19 cellular contexts compared by ENCODE assay signal in the genomic region with DNA sequence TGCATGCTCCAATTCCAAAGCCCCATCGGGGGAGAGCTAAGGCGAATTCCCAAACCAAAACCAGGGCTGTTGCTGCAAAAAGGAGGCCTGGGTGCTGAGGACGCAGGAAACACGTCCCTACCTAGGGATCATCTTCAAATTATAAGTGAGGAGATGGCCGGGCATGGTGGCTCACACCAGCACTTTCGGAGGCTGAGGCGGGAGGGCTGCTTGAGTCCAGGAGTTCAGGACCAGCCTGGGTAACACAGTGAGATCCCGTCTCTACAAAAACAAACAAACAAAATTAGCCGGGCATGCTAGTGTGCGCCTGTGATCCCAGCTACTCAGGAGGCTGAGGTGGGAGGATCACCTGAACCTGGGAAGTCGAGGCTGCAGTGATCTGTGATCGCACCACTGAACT.
DNase-seq lines count a peak whose midpoint lies in the region; ATAC-seq, FAIRE-seq and TF ChIP-seq lines count a peak whose summit lies in the region.
"Had no signal": no experiment of that assay in that cellular context is flagged by ENCODE, and none has a peak within 500 bp of the region (broad histone marks: within the 10 kb centered on the region; RNA-seq: fewer than 3 reads in every experiment).

No MANE protein-coding gene starts in this region.

- intact Hi-C loops in left cardiac atrium (cut with DNase I) (loop anchor here in 1 of 2 donors (10.0 kb wide), 1 partner anchor 135 kb away; no protein-coding TSS in a partner anchor), left ventricle myocardium inferior (cut with micrococcal nuclease) (loop anchor here (10.0 kb wide), 1 partner anchor 135 kb away; no protein-coding TSS in a partner anchor), kidney (cut with DNase I) (no loop called here), posterior vena cava (cut with DNase I) (loop anchor here in 1 of 2 donors (10.0 kb wide), 1 partner anchor 155 kb away; no protein-coding TSS in a partner anchor)

- peak; percentile 12 for DNase-seq in left cardiac atrium
- no peak for DNase-seq in left ventricle myocardium inferior
- peak; percentile 13 for DNase-seq in kidney
- DNase-seq in posterior vena cava (ENCODE audit: low spot score): peak; percentile 32
- DNase-seq in GM03348 (ENCODE audit: low spot score): no peak
- DNase-seq: 8988T; CD4-positive, CD25-positive, alpha-beta regulatory T cell; CD8-positive, alpha-beta memory T cell; COR-L47; DMS 273 treated with DMSO at 0.1 percent for 48 hours; DMS53; DND-41; EL; GM23248 had no signal

- no peak overlapping the region for H3K27ac Mint-ChIP-seq in activated T-helper 17 cell treated with anti-CD3 and anti-CD28 coated beads, Interleukin-2, amount 50 U/mL, for 72 hours
- H3K27ac Mint-ChIP-seq: CD4-positive, CD25-positive, alpha-beta regulatory T cell; CD8-positive, alpha-beta memory T cell had no signal

- H3K4me3 ChIP-seq in left ventricle myocardium inferior (no peak overlapping the region), kidney (ENCODE audit: low read length in 2 of 2) (no peak overlapping the region)
- H3K4me3 ChIP-seq: BLaER1 treated with 17β-estradiol and CSF1 and Interleukin-3, amounts not matched to agents 10 nM and 100 nM; GM23248; HAP-1 had no signal

- H3K9me3 Mint-ChIP-seq in activated T-helper 17 cell treated with anti-CD3 and anti-CD28 coated beads, Interleukin-2, amount 50 U/mL, for 72 hours: no peaks in the 10 kb centered on the region
- H3K9me3 Mint-ChIP-seq: CD4-positive, CD25-positive, alpha-beta regulatory T cell; CD8-positive, alpha-beta memory T cell had no signal

- H3K4me3 Mint-ChIP-seq in activated T-helper 17 cell treated with anti-CD3 and anti-CD28 coated beads, Interleukin-2, amount 50 U/mL, for 72 hours: no peak overlapping the region
- H3K4me3 Mint-ChIP-seq: CD4-positive, CD25-positive, alpha-beta regulatory T cell; CD8-positive, alpha-beta memory T cell had no signal

- H3K9ac ChIP-seq in kidney (ENCODE audit: low read length in 2 of 2): no peak overlapping the region
- H3K9ac ChIP-seq: BLaER1 treated with 17β-estradiol and CSF1 and Interleukin-3, amounts not matched to agents 10 nM and 100 nM; GM23248 had no signal

- no peaks in the 10 kb centered on the region for H3K27me3 ChIP-seq in left ventricle myocardium inferior (ENCODE audit: low read depth)
- H3K27me3 ChIP-seq: BLaER1 treated with 17β-estradiol and CSF1 and Interleukin-3, amounts not matched to agents 10 nM and 100 nM had no signal

- H3K4me1 ChIP-seq in left ventricle myocardium inferior (peaks cover 28% of the 10 kb centered on the region), kidney (ENCODE audit: control insufficient read depth in 1 of 2, insufficient read depth in 1 of 2, low read depth in 1 of 2, low read length in 2 of 2) (peaks cover 0 to 6% of the 10 kb centered on the region in 2 donors)
- H3K4me1 ChIP-seq: HAP-1 had no signal

- no peak for ATAC-seq in left cardiac atrium
- ATAC-seq in activated T-helper 17 cell treated with anti-CD3 and anti-CD28 coated beads, Interleukin-2, amount 50 U/mL, for 72 hours (replicated peaks): no peak
- no peak for ATAC-seq in GM19035 (IDR thresholded peaks at IDR 0.05; ENCODE audit: unreplicated experiment)

- TF ChIP-seq CTCF in left ventricle myocardium inferior (IDR thresholded peaks at IDR 0.05; ENCODE audit: borderline replicate concordance) (no peak), kidney (IDR thresholded peaks at IDR 0.05; ENCODE audit: borderline replicate concordance, extremely low read depth, insufficient read depth) (no peak)

- H3K4me1 Mint-ChIP-seq in activated T-helper 17 cell treated with anti-CD3 and anti-CD28 coated beads, Interleukin-2, amount 50 U/mL, for 72 hours: no peaks in the 10 kb centered on the region
- H3K4me1 Mint-ChIP-seq: CD4-positive, CD25-positive, alpha-beta regulatory T cell; CD8-positive, alpha-beta memory T cell had no signal

- no peak for FAIRE-seq in kidney (lab: Jason Lieb, UNC)
- FAIRE-seq: GM12891 had no signal

- H3K27ac ChIP-seq in left ventricle myocardium inferior (replicated peaks) (no peak overlapping the region), kidney (ENCODE audit: low read depth in 2 of 2, low read length in 2 of 2) (no peak overlapping the region)
- H3K27ac ChIP-seq: GM23248 had no signal

- H3K36me3 ChIP-seq in left ventricle myocardium inferior (peaks cover 22% of the 10 kb centered on the region), kidney (ENCODE audit: control insufficient read depth in 1 of 2, insufficient read depth in 2 of 2, low read length in 2 of 2) (peaks cover 2 to 5% of the 10 kb centered on the region in 2 donors)
- H3K36me3 ChIP-seq: HAP-1 had no signal

- no peaks in the 10 kb centered on the region for H3K36me3 Mint-ChIP-seq in activated T-helper 17 cell treated with anti-CD3 and anti-CD28 coated beads, Interleukin-2, amount 50 U/mL, for 72 hours (ENCODE audit: low read depth)
- H3K36me3 Mint-ChIP-seq: CD4-positive, CD25-positive, alpha-beta regulatory T cell; CD8-positive, alpha-beta memory T cell had no signal

- H3K9me3 ChIP-seq in left ventricle myocardium inferior (replicated peaks): no peaks in the 10 kb centered on the region
- no peaks in the 10 kb centered on the region for H3K9me3 ChIP-seq in kidney (ENCODE audit: control insufficient read depth in 1 of 2, low read length in 2 of 2)
- H3K9me3 ChIP-seq: BLaER1 treated with 17β-estradiol and CSF1 and Interleukin-3, amounts not matched to agents 10 nM and 100 nM; HAP-1 had no signal

- H3K27me3 Mint-ChIP-seq in activated T-helper 17 cell treated with anti-CD3 and anti-CD28 coated beads, Interleukin-2, amount 50 U/mL, for 72 hours: no peaks in the 10 kb centered on the region
- H3K27me3 Mint-ChIP-seq: CD4-positive, CD25-positive, alpha-beta regulatory T cell had no signal

Comparison
In these comparisons a context has a peak if more than half of its experiments do, and no peak if none do; other contexts are left out.
1. DNase-seq: peak in left cardiac atrium (single experiment), kidney (single experiment) and posterior vena cava (single experiment); none in left ventricle myocardium inferior (single experiment) and GM03348 (single experiment).